In the genomic region with DNA sequence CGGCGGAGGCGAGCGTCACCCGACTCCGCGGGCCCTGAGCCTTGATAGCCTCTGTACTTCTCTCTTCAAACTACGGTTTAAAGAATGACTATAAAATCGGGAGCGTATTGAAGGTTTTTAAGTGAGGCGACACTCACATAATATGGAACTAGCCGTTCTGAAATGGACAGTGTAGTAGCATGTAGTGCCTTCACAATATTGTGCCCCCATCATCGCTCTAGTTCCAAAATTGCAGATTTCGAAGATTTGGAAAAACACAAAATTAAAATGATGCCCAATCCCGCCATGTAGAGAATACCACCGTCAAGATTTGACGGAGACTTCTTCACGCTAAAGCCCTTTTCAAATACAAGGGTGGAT, we compare ENCODE assay signal across 1 cellular context.
TF ChIP-seq lines count a peak whose summit lies in the region.

No MANE protein-coding gene starts in this region.

TF ChIP-seq in IMR-90, 13 proteins besides CTCF, POLR2A, EP300 and RAD21 (continued from another document):
- TF ChIP-seq, protein P1, sequence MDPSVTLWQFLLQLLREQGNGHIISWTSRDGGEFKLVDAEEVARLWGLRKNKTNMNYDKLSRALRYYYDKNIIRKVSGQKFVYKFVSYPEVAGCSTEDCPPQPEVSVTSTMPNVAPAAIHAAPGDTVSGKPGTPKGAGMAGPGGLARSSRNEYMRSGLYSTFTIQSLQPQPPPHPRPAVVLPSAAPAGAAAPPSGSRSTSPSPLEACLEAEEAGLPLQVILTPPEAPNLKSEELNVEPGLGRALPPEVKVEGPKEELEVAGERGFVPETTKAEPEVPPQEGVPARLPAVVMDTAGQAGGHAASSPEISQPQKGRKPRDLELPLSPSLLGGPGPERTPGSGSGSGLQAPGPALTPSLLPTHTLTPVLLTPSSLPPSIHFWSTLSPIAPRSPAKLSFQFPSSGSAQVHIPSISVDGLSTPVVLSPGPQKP (IDR thresholded peaks at IDR 0.05; ENCODE audit: borderline replicate concordance, low read depth, low read length) = no peak
